Comparison of ENCODE assay signal across 10 cellular contexts in genomic region chr6:125511809-125512341, GRCh38.
DNase-seq lines count a peak whose midpoint lies in the region; ATAC-seq and TF ChIP-seq lines count a peak whose summit lies in the region.
"Had no signal": no experiment of that assay in that cellular context is flagged by ENCODE, and none has a peak within 500 bp of the region (broad histone marks: within the 10 kb centered on the region; RNA-seq: fewer than 3 reads in every experiment).

No MANE protein-coding gene starts in this region.

- TF ChIP-seq CTCF in AG10803 (conservative IDR thresholded peaks at IDR 0.05; ENCODE audit: low read length) (no peak), foreskin fibroblast (IDR thresholded peaks at IDR 0.05; ENCODE audit: low read depth, low read length) (no peak)

- no peak overlapping the region for H3K4me3 ChIP-seq in AG10803 (ENCODE audit: low read length)
- no peak overlapping the region for H3K4me3 ChIP-seq in foreskin fibroblast (ENCODE audit: low read depth in 1 of 2, low read length in 2 of 2)

- in situ Hi-C loops in ACHN (cut with HindIII; ENCODE audit: low pct_ligation_motif_present, low pct_unique_long_range_greater_than_20kb, low sequenced_read_pairs) = no loop called here

- DNase-seq in AG10803 (ENCODE audit: low read depth) (peak; percentile 6), NCI-H1105 (lab: John Stamatoyannopoulos, UW) (peak; percentile 47), RPMI7951 (ENCODE audit: low read depth) (peak; percentile 72), foreskin fibroblast (peak; percentile 1 to 57), ACHN (no peak), HPDE6-E6E7 (ENCODE audit: extremely low spot score) (no peak)
- no peak for DNase-seq in activated effector memory CD4-positive, alpha-beta T cell treated with anti-CD3 and anti-CD28 coated beads, Interleukin-2, amount 50 U/mL, for 16 hours
- DNase-seq: immature natural killer cell; stimulated activated CD4-positive, alpha-beta T cell treated with anti-CD3 and anti-CD28 coated beads, Interleukin-4, amount 100 ng/mL, for 24 hours had no signal

- ATAC-seq in HG03280 (IDR thresholded peaks at IDR 0.05; ENCODE audit: unreplicated experiment) = no peak

Comparison
In these comparisons a context has a peak if more than half of its experiments do, and no peak if none do; other contexts are left out.
1. DNase-seq: peak in AG10803 (single experiment), NCI-H1105 (single experiment), RPMI7951 (single experiment) and foreskin fibroblast (2 of 2); none in activated effector memory CD4-positive, alpha-beta T cell treated with anti-CD3 and anti-CD28 coated beads, Interleukin-2, amount 50 U/mL, for 16 hours (single experiment), ACHN (single experiment) and HPDE6-E6E7 (single experiment).